Comparison of ENCODE assay signal across 7 cellular contexts in genomic region chr10:77641788-77642397, GRCh38. TPM values are rescaled to one million over a fixed set of nuclear protein-coding genes. Genes with fewer than 3 reads are reported as not detected.
DNase-seq lines count a peak whose midpoint lies in the region; ATAC-seq and TF ChIP-seq lines count a peak whose summit lies in the region.

No MANE protein-coding gene starts in this region.

- no peak for TF ChIP-seq POLR2A in Peyer's patch (IDR thresholded peaks at IDR 0.05)
- TF ChIP-seq POLR2A in sigmoid colon (IDR thresholded peaks at IDR 0.05): no peak

- H3K4me2 ChIP-seq in Karpas-422 (ENCODE audit: low read depth, low read length, poor library complexity, severe bottlenecking): peak overlapping the region; percentile 36

- H3K9me2 ChIP-seq in Karpas-422 (replicated peaks; ENCODE audit: insufficient read depth, low read length): no peaks in the 10 kb centered on the region

- no peaks in the 10 kb centered on the region for H3K36me3 ChIP-seq in Karpas-422 (ENCODE audit: insufficient read depth, low read length)
- H3K36me3 ChIP-seq in Peyer's patch: no peaks in the 10 kb centered on the region
- no peaks in the 10 kb centered on the region for H3K36me3 ChIP-seq in heart right ventricle
- no peaks in the 10 kb centered on the region for H3K36me3 ChIP-seq in sigmoid colon

- intact Hi-C loops in heart right ventricle (cut with DNase I): loop anchor here (1.0 to 10.0 kb wide), 15 partner anchors 147 to 470 kb away; no protein-coding TSS in a partner anchor
- intact Hi-C loops in sigmoid colon (cut with DNase I): loop anchor here (2.0 kb wide), 2 partner anchors 249 to 477 kb away; no protein-coding TSS in a partner anchor

- no peaks in the 10 kb centered on the region for H4K20me1 ChIP-seq in Karpas-422 (ENCODE audit: insufficient read depth, low read depth, low read length)

- no peak for TF ChIP-seq EP300 in sigmoid colon (IDR thresholded peaks at IDR 0.05)

- 0 to 1% methylated on average over 5 of the region's 5 CpGs for WGBS in heart right ventricle, 2 donors
- WGBS in sigmoid colon, 2 donors: 1% methylated on average over 5 of the region's 5 CpGs

- H3K9ac ChIP-seq in Karpas-422 (ENCODE audit: low read length): no peak overlapping the region

- H3K9me3 ChIP-seq in Karpas-422 (ENCODE audit: low read length) (no peaks in the 10 kb centered on the region), Peyer's patch (no peaks in the 10 kb centered on the region), heart right ventricle (no peaks in the 10 kb centered on the region), sigmoid colon (no peaks in the 10 kb centered on the region)

- peak; percentile 58 to 93 (median 87) for TF ChIP-seq CTCF in Peyer's patch (IDR thresholded peaks at IDR 0.05)
- TF ChIP-seq CTCF in heart right ventricle (IDR thresholded peaks at IDR 0.05): peak; percentile 67 to 86 (median 81)
- peak; percentile 79 to 89 (median 80) for TF ChIP-seq CTCF in sigmoid colon (IDR thresholded peaks at IDR 0.05)

- no peak overlapping the region for H2AFZ ChIP-seq in Karpas-422 (ENCODE audit: low read length)

- H3K4me1 ChIP-seq in Karpas-422 (ENCODE audit: low read length) (peaks cover 18% of the 10 kb centered on the region), Peyer's patch (peaks cover 0 to 14% (median 0%) of the 10 kb centered on the region in 4 donors), heart right ventricle (peaks cover 0 to 14% (median 5%) of the 10 kb centered on the region in 9 donors), sigmoid colon (peaks cover 0 to 36% (median 33%) of the 10 kb centered on the region in 4 donors)

- in situ Hi-C loops in G401 (cut with HindIII; ENCODE audit: low sequenced_read_pairs): loop anchor here (25.0 kb wide), 1 partner anchor 480 kb away; no protein-coding TSS in a partner anchor

- no peaks in the 10 kb centered on the region for H3K79me2 ChIP-seq in Karpas-422 (ENCODE audit: low read length)

- H3K27me3 ChIP-seq in Karpas-422 (ENCODE audit: low read length) (0 out of 2 replicates have a peak, but pooled peaks cover under 1% of the 10 kb centered on the region), Peyer's patch (peaks cover 0 to 6% of the 10 kb centered on the region in 2 donors), heart right ventricle (peaks cover 8 to 69% (median 50%) of the 10 kb centered on the region in 7 donors), sigmoid colon (peaks cover 0 to 5% (median 0%) of the 10 kb centered on the region in 3 donors)

- ATAC-seq in heart right ventricle (no peak), GM19328 (IDR thresholded peaks at IDR 0.05; ENCODE audit: unreplicated experiment) (no peak)

- H3K4me3 ChIP-seq in Karpas-422 (ENCODE audit: low read length) (no peak overlapping the region), Peyer's patch (no peak overlapping the region), heart right ventricle (no peak overlapping the region), sigmoid colon (no peak overlapping the region)

- DNase-seq in G401 (ENCODE audit: low spot score): peak; percentile 80
- peak; percentile 91 for DNase-seq in Karpas-422
- DNase-seq in Peyer's patch: peak in 2 of 3 donors; percentile 60 to 86
- DNase-seq in amniotic epithelial cell (ENCODE audit: low read depth): peak; percentile 70
- peak in 1 of 2 donors; percentile 66 for DNase-seq in heart right ventricle
- DNase-seq in sigmoid colon: peak; percentile 81

- H3K27ac ChIP-seq in Karpas-422 (ENCODE audit: low read length) (no peak overlapping the region), Peyer's patch (no peak overlapping the region), heart right ventricle (no peak overlapping the region), sigmoid colon (peak overlapping the region in 2 of 4 donors; percentile 19 to 93)

RNA-seq across cellular contexts. Expression of gene KCNMA1, which starts 4.3 kb away (rescaled TPM):
- total RNA-seq in G401 (2014; rRNA removed; shearing (Covaris generic)): 0.81 and 3.9 TPM in 2 replicates
- total RNA-seq in Karpas-422 (2014; rRNA removed; shearing (Covaris generic); ENCODE audit: low replicate concordance): 13.2 and 31.3 TPM in 2 replicates
- total RNA-seq in Peyer's patch: 10 to 100 TPM; 17.8 to 29.1 (median 23.9) TPM
- 1 to 10 TPM; 1.2 to 5.3 (median 2.0) TPM for total RNA-seq in heart right ventricle
- polyA plus RNA-seq in heart right ventricle: under 1 TPM; 0.59 to 0.95 TPM
- total RNA-seq in sigmoid colon: 100 to 1,000 TPM; 256 to 427 (median 312) TPM
- polyA plus RNA-seq in sigmoid colon: 10 to 100 TPM; 15.3 to 25.3 (median 16.8) TPM
